ENCODE assay signal across 1 cellular context in genomic region chr20:36605309-36606170, GRCh38.
A peak's percentile ranks its signal among the peaks of the same experiment; 100 is the strongest.
TF ChIP-seq lines count a peak whose summit lies in the region.

Gene RAB5IF (plus strand): TSS chr20:36605779. CDS start chr20:36605952, 173 bp downstream.

TF ChIP-seq in HepG2, 621 proteins besides CTCF, POLR2A, EP300 and RAD21 (continued from another document and continues in another):
- peak; percentile 84 for TF ChIP-seq ZSCAN25 (CRISPR knock-in tag; IDR thresholded peaks at IDR 0.05)
- TF ChIP-seq ZNF17 (CRISPR knock-in tag; IDR thresholded peaks at IDR 0.05) = no peak
- peak; percentile 93 for TF ChIP-seq SP5 (CRISPR knock-in tag; IDR thresholded peaks at IDR 0.05; ENCODE audit: borderline replicate concordance, low read depth)
- peak; percentile 77; the same call in 1 of the 2 replicates for TF ChIP-seq MTA1 (CRISPR knock-in tag; IDR thresholded peaks at IDR 0.05; ENCODE audit: borderline replicate concordance)
- TF ChIP-seq XBP1 (CRISPR knock-in tag; IDR thresholded peaks at IDR 0.05) = peak; percentile 93; the same call in 1 of the 2 replicates
- TF ChIP-seq, protein P1, sequence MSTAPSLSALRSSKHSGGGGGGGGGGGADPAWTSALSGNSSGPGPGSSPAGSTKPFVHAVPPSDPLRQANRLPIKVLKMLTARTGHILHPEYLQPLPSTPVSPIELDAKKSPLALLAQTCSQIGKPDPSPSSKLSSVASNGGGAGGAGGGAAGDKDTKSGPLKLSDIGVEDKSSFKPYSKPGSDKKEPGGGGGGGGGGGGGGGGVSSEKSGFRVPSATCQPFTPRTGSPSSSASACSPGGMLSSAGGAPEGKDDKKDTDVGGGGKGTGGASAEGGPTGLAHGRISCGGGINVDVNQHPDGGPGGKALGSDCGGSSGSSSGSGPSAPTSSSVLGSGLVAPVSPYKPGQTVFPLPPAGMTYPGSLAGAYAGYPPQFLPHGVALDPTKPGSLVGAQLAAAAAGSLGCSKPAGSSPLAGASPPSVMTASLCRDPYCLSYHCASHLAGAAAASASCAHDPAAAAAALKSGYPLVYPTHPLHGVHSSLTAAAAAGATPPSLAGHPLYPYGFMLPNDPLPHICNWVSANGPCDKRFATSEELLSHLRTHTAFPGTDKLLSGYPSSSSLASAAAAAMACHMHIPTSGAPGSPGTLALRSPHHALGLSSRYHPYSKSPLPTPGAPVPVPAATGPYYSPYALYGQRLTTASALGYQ (CRISPR knock-in tag; IDR thresholded peaks at IDR 0.05) = peak; percentile 82; the same call in 1 of the 2 replicates
- TF ChIP-seq TFE3 (CRISPR knock-in tag; IDR thresholded peaks at IDR 0.05) = peak; percentile 88
- TF ChIP-seq, protein P2, sequence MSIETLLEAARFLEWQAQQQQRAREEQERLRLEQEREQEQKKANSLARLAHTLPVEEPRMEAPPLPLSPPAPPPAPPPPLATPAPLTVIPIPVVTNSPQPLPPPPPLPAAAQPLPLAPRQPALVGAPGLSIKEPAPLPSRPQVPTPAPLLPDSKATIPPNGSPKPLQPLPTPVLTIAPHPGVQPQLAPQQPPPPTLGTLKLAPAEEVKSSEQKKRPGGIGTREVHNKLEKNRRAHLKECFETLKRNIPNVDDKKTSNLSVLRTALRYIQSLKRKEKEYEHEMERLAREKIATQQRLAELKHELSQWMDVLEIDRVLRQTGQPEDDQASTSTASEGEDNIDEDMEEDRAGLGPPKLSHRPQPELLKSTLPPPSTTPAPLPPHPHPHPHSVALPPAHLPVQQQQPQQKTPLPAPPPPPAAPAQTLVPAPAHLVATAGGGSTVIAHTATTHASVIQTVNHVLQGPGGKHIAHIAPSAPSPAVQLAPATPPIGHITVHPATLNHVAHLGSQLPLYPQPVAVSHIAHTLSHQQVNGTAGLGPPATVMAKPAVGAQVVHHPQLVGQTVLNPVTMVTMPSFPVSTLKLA (IDR thresholded peaks at IDR 0.05) = peak; percentile 87
- TF ChIP-seq ZNF264 (CRISPR knock-in tag; IDR thresholded peaks at IDR 0.05) = peak; percentile 91; the same call in 1 of the 2 replicates
- TF ChIP-seq ZNF101 (CRISPR knock-in tag; IDR thresholded peaks at IDR 0.05; ENCODE audit: borderline replicate concordance, low read depth) = no peak
- no peak; the same call in none of the 2 replicates for TF ChIP-seq SSRP1 (CRISPR knock-in tag; IDR thresholded peaks at IDR 0.05)
- peak; percentile 77; the same call in 1 of the 2 replicates for TF ChIP-seq ATAD3A (CRISPR knock-in tag; IDR thresholded peaks at IDR 0.05)
- TF ChIP-seq, protein P3, sequence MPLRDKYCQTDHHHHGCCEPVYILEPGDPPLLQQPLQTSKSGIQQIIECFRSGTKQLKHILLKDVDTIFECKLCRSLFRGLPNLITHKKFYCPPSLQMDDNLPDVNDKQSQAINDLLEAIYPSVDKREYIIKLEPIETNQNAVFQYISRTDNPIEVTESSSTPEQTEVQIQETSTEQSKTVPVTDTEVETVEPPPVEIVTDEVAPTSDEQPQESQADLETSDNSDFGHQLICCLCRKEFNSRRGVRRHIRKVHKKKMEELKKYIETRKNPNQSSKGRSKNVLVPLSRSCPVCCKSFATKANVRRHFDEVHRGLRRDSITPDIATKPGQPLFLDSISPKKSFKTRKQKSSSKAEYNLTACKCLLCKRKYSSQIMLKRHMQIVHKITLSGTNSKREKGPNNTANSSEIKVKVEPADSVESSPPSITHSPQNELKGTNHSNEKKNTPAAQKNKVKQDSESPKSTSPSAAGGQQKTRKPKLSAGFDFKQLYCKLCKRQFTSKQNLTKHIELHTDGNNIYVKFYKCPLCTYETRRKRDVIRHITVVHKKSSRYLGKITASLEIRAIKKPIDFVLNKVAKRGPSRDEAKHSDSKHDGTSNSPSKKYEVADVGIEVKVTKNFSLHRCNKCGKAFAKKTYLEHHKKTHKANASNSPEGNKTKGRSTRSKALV (CRISPR knock-in tag; IDR thresholded peaks at IDR 0.05) = 0 out of 2 replicates have a peak, but pooled peaks have one; percentile 30
- TF ChIP-seq HMGXB4 (CRISPR knock-in tag; IDR thresholded peaks at IDR 0.05; ENCODE audit: borderline replicate concordance in 1 of 2, low read depth in 1 of 2) = peak; percentile 99 to 100
- TF ChIP-seq, protein P4, sequence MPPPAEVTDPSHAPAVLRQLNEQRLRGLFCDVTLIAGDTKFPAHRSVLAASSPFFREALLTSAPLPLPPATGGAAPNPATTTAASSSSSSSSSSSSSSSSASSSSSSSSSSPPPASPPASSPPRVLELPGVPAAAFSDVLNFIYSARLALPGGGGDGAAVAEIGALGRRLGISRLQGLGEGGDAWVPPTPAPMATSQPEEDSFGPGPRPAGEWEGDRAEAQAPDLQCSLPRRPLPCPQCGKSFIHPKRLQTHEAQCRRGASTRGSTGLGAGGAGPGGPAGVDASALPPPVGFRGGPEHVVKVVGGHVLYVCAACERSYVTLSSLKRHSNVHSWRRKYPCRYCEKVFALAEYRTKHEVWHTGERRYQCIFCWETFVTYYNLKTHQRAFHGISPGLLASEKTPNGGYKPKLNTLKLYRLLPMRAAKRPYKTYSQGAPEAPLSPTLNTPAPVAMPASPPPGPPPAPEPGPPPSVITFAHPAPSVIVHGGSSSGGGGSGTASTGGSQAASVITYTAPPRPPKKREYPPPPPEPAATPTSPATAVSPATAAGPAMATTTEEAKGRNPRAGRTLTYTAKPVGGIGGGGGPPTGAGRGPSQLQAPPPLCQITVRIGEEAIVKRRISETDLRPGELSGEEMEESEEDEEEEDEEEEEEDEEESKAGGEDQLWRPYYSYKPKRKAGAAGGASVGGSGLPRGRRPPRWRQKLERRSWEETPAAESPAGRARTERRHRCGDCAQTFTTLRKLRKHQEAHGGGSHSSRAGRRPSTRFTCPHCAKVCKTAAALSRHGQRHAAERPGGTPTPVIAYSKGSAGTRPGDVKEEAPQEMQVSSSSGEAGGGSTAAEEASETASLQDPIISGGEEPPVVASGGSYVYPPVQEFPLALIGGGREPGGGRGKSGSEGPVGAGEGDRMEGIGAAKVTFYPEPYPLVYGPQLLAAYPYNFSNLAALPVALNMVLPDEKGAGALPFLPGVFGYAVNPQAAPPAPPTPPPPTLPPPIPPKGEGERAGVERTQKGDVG (CRISPR knock-in tag; IDR thresholded peaks at IDR 0.05; ENCODE audit: borderline replicate concordance) = peak; percentile 97
- no peak for TF ChIP-seq ARNT (IDR thresholded peaks at IDR 0.05)
- TF ChIP-seq ZNF333 (CRISPR knock-in tag; IDR thresholded peaks at IDR 0.05; ENCODE audit: borderline replicate concordance) = no peak; the same call in none of the 2 replicates
- TF ChIP-seq ZNF670 (CRISPR knock-in tag; IDR thresholded peaks at IDR 0.05; ENCODE audit: borderline replicate concordance) = peak; percentile 99
- TF ChIP-seq ZNF12 (CRISPR knock-in tag; IDR thresholded peaks at IDR 0.05) = peak; percentile 81; the same call in 1 of the 2 replicates
- TF ChIP-seq ZNF879 (CRISPR knock-in tag; IDR thresholded peaks at IDR 0.05) = peak; percentile 53; the same call in 1 of the 2 replicates
- 0 out of 2 replicates have a peak, but pooled peaks have one; percentile 43 for TF ChIP-seq HNF1A (IDR thresholded peaks at IDR 0.05; ENCODE audit: low read depth)
- peak; percentile 89; the same call in 1 of the 2 replicates for TF ChIP-seq HNF1A (CRISPR knock-in tag; IDR thresholded peaks at IDR 0.05; ENCODE audit: borderline replicate concordance)
- TF ChIP-seq KMT2B (CRISPR knock-in tag; IDR thresholded peaks at IDR 0.05) = peak; percentile 98
- peak; percentile 100 for TF ChIP-seq HDAC1 (CRISPR knock-in tag; IDR thresholded peaks at IDR 0.05)
- TF ChIP-seq CCDC6 (CRISPR knock-in tag; IDR thresholded peaks at IDR 0.05) = peak; percentile 98
- TF ChIP-seq ZKSCAN8 (CRISPR knock-in tag; IDR thresholded peaks at IDR 0.05; ENCODE audit: borderline replicate concordance) = peak; percentile 98
- TF ChIP-seq ZNF160 (CRISPR knock-in tag; IDR thresholded peaks at IDR 0.05) = peak; percentile 96
- peak; percentile 100 for TF ChIP-seq IRF2 (CRISPR knock-in tag; IDR thresholded peaks at IDR 0.05)
- TF ChIP-seq NONO (IDR thresholded peaks at IDR 0.05) = no peak
- TF ChIP-seq NONO (CRISPR knock-in tag; conservative IDR thresholded peaks at IDR 0.05) = peak; percentile 100
- TF ChIP-seq ZNF138 (CRISPR knock-in tag; IDR thresholded peaks at IDR 0.05; ENCODE audit: low read depth) = peak; percentile 64; the same call in 1 of the 2 replicates
- no peak; the same call in 1 of the 2 replicates for TF ChIP-seq ZNF33B (CRISPR knock-in tag; IDR thresholded peaks at IDR 0.05)
- peak; percentile 96 for TF ChIP-seq DR1 (CRISPR knock-in tag; IDR thresholded peaks at IDR 0.05)
- no peak; the same call in 1 of the 2 replicates for TF ChIP-seq ATF5 (CRISPR knock-in tag; IDR thresholded peaks at IDR 0.05; ENCODE audit: low read depth)
- no peak; the same call in 1 of the 2 replicates for TF ChIP-seq ZNF703 (CRISPR knock-in tag; IDR thresholded peaks at IDR 0.05; ENCODE audit: borderline replicate concordance)
